8 cellular contexts compared by ENCODE assay signal in genomic region chr17:43545383-43545632, GRCh38. TPM values are rescaled to one million over a fixed set of nuclear protein-coding genes. Genes with fewer than 3 reads are reported as not detected.
A peak's percentile ranks its signal among the peaks of the same experiment; 100 is the strongest.
DNase-seq lines count a peak whose midpoint lies in the region; ATAC-seq and TF ChIP-seq lines count a peak whose summit lies in the region.

No MANE protein-coding gene starts in this region.

- no peaks in the 10 kb centered on the region for H3K9me3 Mint-ChIP-seq in T-helper 2 cell treated with Interferon-gamma antibody and Interleukin-4, amounts not matched to agents 5 μg/mL and 100 μg/mL, for 36 hours
- H3K9me3 Mint-ChIP-seq in neural crest cell, result no peaks in the 10 kb centered on the region

- H3K36me3 Mint-ChIP-seq in T-helper 2 cell treated with Interferon-gamma antibody and Interleukin-4, amounts not matched to agents 5 μg/mL and 100 μg/mL, for 36 hours (ENCODE audit: low read depth), result no peaks in the 10 kb centered on the region
- H3K36me3 Mint-ChIP-seq in neural crest cell (ENCODE audit: low read depth), result no peaks in the 10 kb centered on the region

- no peak overlapping the region for H3K27ac Mint-ChIP-seq in T-helper 2 cell treated with Interferon-gamma antibody and Interleukin-4, amounts not matched to agents 5 μg/mL and 100 μg/mL, for 36 hours
- peak overlapping the region; percentile 96 for H3K27ac Mint-ChIP-seq in neural crest cell (ENCODE audit: unreplicated experiment)

- DNase-seq in activated T-cell treated with anti-CD3 and anti-CD28 coated beads for 4 hours (peak; percentile 1), epithelial cell of esophagus (ENCODE audit: low read depth) (peak; percentile 27), neural crest cell (ENCODE audit: low read depth, low spot score) (no peak)
- DNase-seq in activated T-cell treated with anti-CD3 and anti-CD28 coated beads, Interleukin-2, amount 50 U/mL, for 48 hours, result no peak
- no peak for DNase-seq in T-helper 2 cell treated with Interferon-gamma antibody and Interleukin-4, amounts not matched to agents 5 μg/mL and 100 μg/mL, for 36 hours (ENCODE audit: low spot score)

- H3K4me3 Mint-ChIP-seq in T-helper 2 cell treated with Interferon-gamma antibody and Interleukin-4, amounts not matched to agents 5 μg/mL and 100 μg/mL, for 36 hours, result peak overlapping the region; percentile 78
- H3K4me3 Mint-ChIP-seq in neural crest cell, result peak overlapping the region; percentile 94

- no peak for ATAC-seq in HG02973 (IDR thresholded peaks at IDR 0.05; ENCODE audit: unreplicated experiment)
- no peak for ATAC-seq in HG02623 (IDR thresholded peaks at IDR 0.05; ENCODE audit: unreplicated experiment)
- ATAC-seq in GM21786 (IDR thresholded peaks at IDR 0.05; ENCODE audit: unreplicated experiment), result no peak

- peak overlapping the region; percentile 45 for H3K4me3 ChIP-seq in epithelial cell of esophagus (ENCODE audit: low read length)

- H3K4me1 Mint-ChIP-seq in T-helper 2 cell treated with Interferon-gamma antibody and Interleukin-4, amounts not matched to agents 5 μg/mL and 100 μg/mL, for 36 hours (ENCODE audit: low read depth), result peaks cover 23% of the 10 kb centered on the region
- peaks cover 74% of the 10 kb centered on the region for H3K4me1 Mint-ChIP-seq in neural crest cell

- no peak for TF ChIP-seq CTCF in epithelial cell of esophagus (IDR thresholded peaks at IDR 0.05; ENCODE audit: insufficient read depth, low read depth, low read length, missing control alignments)
- TF ChIP-seq CTCF in neural crest cell (conservative IDR thresholded peaks at IDR 0.05), result no peak

- peaks cover 53% of the 10 kb centered on the region for H3K27me3 Mint-ChIP-seq in T-helper 2 cell treated with Interferon-gamma antibody and Interleukin-4, amounts not matched to agents 5 μg/mL and 100 μg/mL, for 36 hours (ENCODE audit: low read depth)
- peaks cover 11% of the 10 kb centered on the region for H3K27me3 Mint-ChIP-seq in neural crest cell (ENCODE audit: low read depth)

RNA-seq across cellular contexts. Expression of gene ETV4, which starts 0.8 kb away (rescaled TPM):
- 55.0 and 59.6 TPM in 2 replicates for total RNA-seq in neural crest cell

Comparison
In these comparisons a context has a peak if more than half of its experiments do, and no peak if none do; other contexts are left out.
1. DNase-seq: peak in activated T-cell treated with anti-CD3 and anti-CD28 coated beads for 4 hours (single experiment) and epithelial cell of esophagus (single experiment); none in activated T-cell treated with anti-CD3 and anti-CD28 coated beads, Interleukin-2, amount 50 U/mL, for 48 hours (0 of 2), T-helper 2 cell treated with Interferon-gamma antibody and Interleukin-4, amounts not matched to agents 5 μg/mL and 100 μg/mL, for 36 hours (single experiment) and neural crest cell (single experiment).